ENCODE assay signal across 2 cellular contexts in the genomic region with DNA sequence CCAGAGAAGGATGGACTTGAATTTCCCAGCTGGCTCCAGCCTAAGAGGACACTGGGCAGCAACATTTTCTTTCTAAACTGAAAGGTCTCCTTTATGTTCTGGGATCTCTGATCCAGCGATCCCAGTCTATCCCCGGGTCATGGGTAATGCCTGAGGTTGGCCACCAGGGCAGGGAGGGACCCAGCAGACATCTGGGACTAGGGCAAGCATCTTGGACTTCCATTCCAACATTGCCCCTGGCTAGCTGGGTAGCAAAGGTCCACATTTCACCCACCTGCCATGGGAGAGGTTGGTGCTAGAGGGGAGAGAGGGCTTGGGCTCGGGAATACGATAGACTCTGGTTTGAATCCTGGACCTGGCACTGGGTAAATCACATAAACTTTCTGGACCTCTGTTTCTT.
A peak's percentile ranks its signal among the peaks of the same experiment; 100 is the strongest.
TF ChIP-seq lines count a peak whose summit lies in the region.

No MANE protein-coding gene starts in this region.

TF ChIP-seq in HCT116, 20 proteins besides CTCF, POLR2A, EP300 and RAD21:
- no peak for TF ChIP-seq FOSL1 (IDR thresholded peaks at IDR 0.05; ENCODE audit: low read depth)
- TF ChIP-seq, protein P1, sequence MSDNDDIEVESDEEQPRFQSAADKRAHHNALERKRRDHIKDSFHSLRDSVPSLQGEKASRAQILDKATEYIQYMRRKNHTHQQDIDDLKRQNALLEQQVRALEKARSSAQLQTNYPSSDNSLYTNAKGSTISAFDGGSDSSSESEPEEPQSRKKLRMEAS (IDR thresholded peaks at IDR 0.05), result no peak
- TF ChIP-seq, protein P2, sequence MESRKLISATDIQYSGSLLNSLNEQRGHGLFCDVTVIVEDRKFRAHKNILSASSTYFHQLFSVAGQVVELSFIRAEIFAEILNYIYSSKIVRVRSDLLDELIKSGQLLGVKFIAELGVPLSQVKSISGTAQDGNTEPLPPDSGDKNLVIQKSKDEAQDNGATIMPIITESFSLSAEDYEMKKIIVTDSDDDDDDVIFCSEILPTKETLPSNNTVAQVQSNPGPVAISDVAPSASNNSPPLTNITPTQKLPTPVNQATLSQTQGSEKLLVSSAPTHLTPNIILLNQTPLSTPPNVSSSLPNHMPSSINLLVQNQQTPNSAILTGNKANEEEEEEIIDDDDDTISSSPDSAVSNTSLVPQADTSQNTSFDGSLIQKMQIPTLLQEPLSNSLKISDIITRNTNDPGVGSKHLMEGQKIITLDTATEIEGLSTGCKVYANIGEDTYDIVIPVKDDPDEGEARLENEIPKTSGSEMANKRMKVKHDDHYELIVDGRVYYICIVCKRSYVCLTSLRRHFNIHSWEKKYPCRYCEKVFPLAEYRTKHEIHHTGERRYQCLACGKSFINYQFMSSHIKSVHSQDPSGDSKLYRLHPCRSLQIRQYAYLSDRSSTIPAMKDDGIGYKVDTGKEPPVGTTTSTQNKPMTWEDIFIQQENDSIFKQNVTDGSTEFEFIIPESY (IDR thresholded peaks at IDR 0.05; ENCODE audit: extremely low read depth, insufficient replicate concordance, low read length), result no peak

TF ChIP-seq in K562, 482 proteins besides CTCF, POLR2A, EP300 and RAD21:
- TF ChIP-seq MAFK (IDR thresholded peaks at IDR 0.05; ENCODE audit: low read length) (no peak), YBX1 (IDR thresholded peaks at IDR 0.05) (no peak), CBFB (CRISPR knock-in tag; IDR thresholded peaks at IDR 0.05) (no peak), TEAD1 (CRISPR knock-in tag; IDR thresholded peaks at IDR 0.05) (0 out of 4 replicates have a peak, but pooled peaks of 1 of the 2 experiments have one; percentile 13), ZNF311 (CRISPR knock-in tag; IDR thresholded peaks at IDR 0.05) (no peak)
- TF ChIP-seq, protein P3, sequence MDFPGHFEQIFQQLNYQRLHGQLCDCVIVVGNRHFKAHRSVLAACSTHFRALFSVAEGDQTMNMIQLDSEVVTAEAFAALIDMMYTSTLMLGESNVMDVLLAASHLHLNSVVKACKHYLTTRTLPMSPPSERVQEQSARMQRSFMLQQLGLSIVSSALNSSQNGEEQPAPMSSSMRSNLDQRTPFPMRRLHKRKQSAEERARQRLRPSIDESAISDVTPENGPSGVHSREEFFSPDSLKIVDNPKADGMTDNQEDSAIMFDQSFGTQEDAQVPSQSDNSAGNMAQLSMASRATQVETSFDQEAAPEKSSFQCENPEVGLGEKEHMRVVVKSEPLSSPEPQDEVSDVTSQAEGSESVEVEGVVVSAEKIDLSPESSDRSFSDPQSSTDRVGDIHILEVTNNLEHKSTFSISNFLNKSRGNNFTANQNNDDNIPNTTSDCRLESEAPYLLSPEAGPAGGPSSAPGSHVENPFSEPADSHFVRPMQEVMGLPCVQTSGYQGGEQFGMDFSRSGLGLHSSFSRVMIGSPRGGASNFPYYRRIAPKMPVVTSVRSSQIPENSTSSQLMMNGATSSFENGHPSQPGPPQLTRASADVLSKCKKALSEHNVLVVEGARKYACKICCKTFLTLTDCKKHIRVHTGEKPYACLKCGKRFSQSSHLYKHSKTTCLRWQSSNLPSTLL (IDR thresholded peaks at IDR 0.05), result no peak
- TF ChIP-seq, protein P4, sequence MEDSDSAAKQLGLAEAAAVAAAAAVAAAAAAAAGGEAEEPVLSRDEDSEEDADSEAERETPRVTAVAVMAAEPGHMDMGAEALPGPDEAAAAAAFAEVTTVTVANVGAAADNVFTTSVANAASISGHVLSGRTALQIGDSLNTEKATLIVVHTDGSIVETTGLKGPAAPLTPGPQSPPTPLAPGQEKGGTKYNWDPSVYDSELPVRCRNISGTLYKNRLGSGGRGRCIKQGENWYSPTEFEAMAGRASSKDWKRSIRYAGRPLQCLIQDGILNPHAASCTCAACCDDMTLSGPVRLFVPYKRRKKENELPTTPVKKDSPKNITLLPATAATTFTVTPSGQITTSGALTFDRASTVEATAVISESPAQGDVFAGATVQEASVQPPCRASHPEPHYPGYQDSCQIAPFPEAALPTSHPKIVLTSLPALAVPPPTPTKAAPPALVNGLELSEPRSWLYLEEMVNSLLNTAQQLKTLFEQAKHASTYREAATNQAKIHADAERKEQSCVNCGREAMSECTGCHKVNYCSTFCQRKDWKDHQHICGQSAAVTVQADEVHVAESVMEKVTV (CRISPR knock-in tag; IDR thresholded peaks at IDR 0.05), result no peak
- TF ChIP-seq, protein P5, sequence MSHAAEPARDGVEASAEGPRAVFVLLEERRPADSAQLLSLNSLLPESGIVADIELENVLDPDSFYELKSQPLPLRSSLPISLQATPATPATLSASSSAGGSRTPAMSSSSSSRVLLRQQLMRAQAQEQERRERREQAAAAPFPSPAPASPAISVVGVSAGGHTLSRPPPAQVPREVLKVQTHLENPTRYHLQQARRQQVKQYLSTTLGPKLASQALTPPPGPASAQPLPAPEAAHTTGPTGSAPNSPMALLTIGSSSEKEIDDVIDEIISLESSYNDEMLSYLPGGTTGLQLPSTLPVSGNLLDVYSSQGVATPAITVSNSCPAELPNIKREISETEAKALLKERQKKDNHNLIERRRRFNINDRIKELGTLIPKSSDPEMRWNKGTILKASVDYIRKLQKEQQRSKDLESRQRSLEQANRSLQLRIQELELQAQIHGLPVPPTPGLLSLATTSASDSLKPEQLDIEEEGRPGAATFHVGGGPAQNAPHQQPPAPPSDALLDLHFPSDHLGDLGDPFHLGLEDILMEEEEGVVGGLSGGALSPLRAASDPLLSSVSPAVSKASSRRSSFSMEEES (CRISPR knock-in tag; IDR thresholded peaks at IDR 0.05), result no peak
- TF ChIP-seq, protein P1 (CRISPR knock-in tag; IDR thresholded peaks at IDR 0.05), result 0 out of 2 replicates have a peak, but pooled peaks have one; percentile 0
- TF ChIP-seq, protein P6, sequence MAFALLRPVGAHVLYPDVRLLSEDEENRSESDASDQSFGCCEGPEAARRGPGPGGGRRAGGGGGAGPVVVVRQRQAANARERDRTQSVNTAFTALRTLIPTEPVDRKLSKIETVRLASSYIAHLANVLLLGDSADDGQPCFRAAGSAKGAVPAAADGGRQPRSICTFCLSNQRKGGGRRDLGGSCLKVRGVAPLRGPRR (CRISPR knock-in tag; IDR thresholded peaks at IDR 0.05), result no peak
